In genomic region chr4:57426779-57427395, GRCh38 we compare ENCODE assay signal across 8 cellular contexts.
DNase-seq lines count a peak whose midpoint lies in the region; ATAC-seq and TF ChIP-seq lines count a peak whose summit lies in the region.

No MANE protein-coding gene starts in this region.

- peak; percentile 66 for DNase-seq in COLO668 (lab: John Stamatoyannopoulos, UW; ENCODE audit: unreplicated experiment)
- DNase-seq in NCI-H345 treated with DMSO at 0.1 percent for 48 hours (lab: John Stamatoyannopoulos, UW; ENCODE audit: unreplicated experiment): peak; percentile 28
- peak; percentile 4 for DNase-seq in activated T-helper 1 cell treated with anti-CD3 and anti-CD28 coated beads, Interleukin-12 subunit alpha, Interleukin-12 subunit beta, Interleukin-2, Interleukin-4 antibody, amounts not matched to agents 30 ng/mL and 10 ng/mL and 1 ng/mL, durations not matched to agents 14 hours and 24 hours and 36 hours (ENCODE audit: low spot score)
- peak; percentile 78 to 80 for DNase-seq in cardiac muscle cell (ENCODE audit: low read depth in 1 of 2, low spot score in 1 of 2)
- DNase-seq in prostate gland (ENCODE audit: low spot score): peak; percentile 22

- H3K36me3 ChIP-seq in cardiac muscle cell (no peaks in the 10 kb centered on the region), prostate gland (no peaks in the 10 kb centered on the region)

- H3K27ac ChIP-seq in cardiac muscle cell (no peak overlapping the region), prostate gland (no peak overlapping the region)

- TF ChIP-seq POLR2A in prostate gland (IDR thresholded peaks at IDR 0.05): no peak

- no peaks in the 10 kb centered on the region for H3K4me1 ChIP-seq in cardiac muscle cell (ENCODE audit: low read depth)
- no peaks in the 10 kb centered on the region for H3K4me1 ChIP-seq in prostate gland (replicated peaks)

- peak; percentile 94 for ATAC-seq in GM18867 (IDR thresholded peaks at IDR 0.05; ENCODE audit: unreplicated experiment)
- peak; percentile 78 for ATAC-seq in HG03103 (IDR thresholded peaks at IDR 0.05; ENCODE audit: low read depth, unreplicated experiment)
- no peak for ATAC-seq in activated CD4-positive, CD25-positive, alpha-beta regulatory T cell treated with anti-CD3 and anti-CD28 coated beads, Interleukin-2, amount 50 U/mL, for 24 hours

- 6% methylated on average over 11 of the region's 11 CpGs for WGBS in prostate gland

- intact Hi-C loops in activated T-helper 1 cell treated with anti-CD3 and anti-CD28 coated beads, Interleukin-12 subunit alpha, Interleukin-12 subunit beta, Interleukin-2, Interleukin-4 antibody, amounts not matched to agents 30 ng/mL and 10 ng/mL and 1 ng/mL, durations not matched to agents 14 hours and 24 hours and 36 hours (cut with micrococcal nuclease): loop anchor here (10.0 kb wide), 1 partner anchor 262 kb away; no protein-coding TSS in a partner anchor
- intact Hi-C loops in prostate gland (cut with DNase I): no loop called here

- H3K27me3 ChIP-seq in cardiac muscle cell (no peaks in the 10 kb centered on the region), prostate gland (replicated peaks; ENCODE audit: insufficient read depth) (no peaks in the 10 kb centered on the region)

- H3K27me3 Mint-ChIP-seq in activated T-helper 1 cell treated with anti-CD3 and anti-CD28 coated beads, Interleukin-12 subunit alpha, Interleukin-12 subunit beta, Interleukin-2, Interleukin-4 antibody, amounts not matched to agents 30 ng/mL and 10 ng/mL and 1 ng/mL, durations not matched to agents 14 hours and 24 hours and 36 hours (ENCODE audit: insufficient read depth): no peaks in the 10 kb centered on the region

- H3K4me3 ChIP-seq in cardiac muscle cell (no peak overlapping the region), prostate gland (no peak overlapping the region)

- H3K4me1 Mint-ChIP-seq in activated T-helper 1 cell treated with anti-CD3 and anti-CD28 coated beads, Interleukin-12 subunit alpha, Interleukin-12 subunit beta, Interleukin-2, Interleukin-4 antibody, amounts not matched to agents 30 ng/mL and 10 ng/mL and 1 ng/mL, durations not matched to agents 14 hours and 24 hours and 36 hours (ENCODE audit: low read depth): no peaks in the 10 kb centered on the region

- H3K27ac Mint-ChIP-seq in activated T-helper 1 cell treated with anti-CD3 and anti-CD28 coated beads, Interleukin-12 subunit alpha, Interleukin-12 subunit beta, Interleukin-2, Interleukin-4 antibody, amounts not matched to agents 30 ng/mL and 10 ng/mL and 1 ng/mL, durations not matched to agents 14 hours and 24 hours and 36 hours: no peak overlapping the region

- H3K36me3 Mint-ChIP-seq in activated T-helper 1 cell treated with anti-CD3 and anti-CD28 coated beads, Interleukin-12 subunit alpha, Interleukin-12 subunit beta, Interleukin-2, Interleukin-4 antibody, amounts not matched to agents 30 ng/mL and 10 ng/mL and 1 ng/mL, durations not matched to agents 14 hours and 24 hours and 36 hours (ENCODE audit: low read depth): no peaks in the 10 kb centered on the region

- H3K9me3 ChIP-seq in cardiac muscle cell (ENCODE audit: low read depth) (no peaks in the 10 kb centered on the region), prostate gland (no peaks in the 10 kb centered on the region)

- no peak overlapping the region for H3K4me3 Mint-ChIP-seq in activated T-helper 1 cell treated with anti-CD3 and anti-CD28 coated beads, Interleukin-12 subunit alpha, Interleukin-12 subunit beta, Interleukin-2, Interleukin-4 antibody, amounts not matched to agents 30 ng/mL and 10 ng/mL and 1 ng/mL, durations not matched to agents 14 hours and 24 hours and 36 hours

- TF ChIP-seq CTCF in cardiac muscle cell (IDR thresholded peaks at IDR 0.05; ENCODE audit: low read depth, low read length) (peak; percentile 86), prostate gland (IDR thresholded peaks at IDR 0.05) (peak; percentile 19 to 50 (median 39))

- H3K9me3 Mint-ChIP-seq in activated T-helper 1 cell treated with anti-CD3 and anti-CD28 coated beads, Interleukin-12 subunit alpha, Interleukin-12 subunit beta, Interleukin-2, Interleukin-4 antibody, amounts not matched to agents 30 ng/mL and 10 ng/mL and 1 ng/mL, durations not matched to agents 14 hours and 24 hours and 36 hours: no peaks in the 10 kb centered on the region

Comparison
In these comparisons a context has a peak if more than half of its experiments do, and no peak if none do; other contexts are left out.
1. DNase-seq: peak in every context shown above with its lines; median percentile 79 in cardiac muscle cell; 66 in COLO668; 28 in NCI-H345 treated with DMSO at 0.1 percent for 48 hours; 22 in prostate gland; 4 in activated T-helper 1 cell treated with anti-CD3 and anti-CD28 coated beads, Interleukin-12 subunit alpha, Interleukin-12 subunit beta, Interleukin-2, Interleukin-4 antibody, amounts not matched to agents 30 ng/mL and 10 ng/mL and 1 ng/mL, durations not matched to agents 14 hours and 24 hours and 36 hours.
2. ATAC-seq: peak in GM18867 (single experiment) and HG03103 (single experiment); none in activated CD4-positive, CD25-positive, alpha-beta regulatory T cell treated with anti-CD3 and anti-CD28 coated beads, Interleukin-2, amount 50 U/mL, for 24 hours (0 of 2).